ENCODE assay signal across 8 cellular contexts in genomic region chr6:135498178-135498841, GRCh38. TPM values are rescaled to one million over a fixed set of nuclear protein-coding genes. Genes with fewer than 3 reads are reported as not detected.
DNase-seq lines count a peak whose midpoint lies in the region; ATAC-seq and TF ChIP-seq lines count a peak whose summit lies in the region.

No MANE protein-coding gene starts in this region.

- H3K79me2 ChIP-seq in DND-41 (ENCODE audit: insufficient read depth, low read length) = no peaks in the 10 kb centered on the region; the same call in 1 of the 2 replicates

- DNase-seq in DND-41 (peak; percentile 59), HCEC 1CT (peak; percentile 91), NCI-H1105 treated with DMSO at 0.1 percent for 48 hours (lab: John Stamatoyannopoulos, UW) (peak; percentile 81), T-helper 22 cell (ENCODE audit: low read depth) (peak; percentile 56), astrocyte of the hippocampus (ENCODE audit: low read depth, low spot score) (peak; percentile 89), gastrocnemius medialis (peak; percentile 78 to 80), cortex of kidney (lab: John Stamatoyannopoulos, UW) (no peak)

- peak overlapping the region; percentile 80 for H3K4me2 ChIP-seq in DND-41 (ENCODE audit: insufficient read depth, low read length)

- H2AFZ ChIP-seq in DND-41 (ENCODE audit: low read depth, low read length) = peak overlapping the region; percentile 73

- peak overlapping the region; percentile 62 for H3K27ac ChIP-seq in DND-41 (ENCODE audit: low read length)
- peak overlapping the region; percentile 92 to 97 (median 96) for H3K27ac ChIP-seq in gastrocnemius medialis

- H3K9me3 ChIP-seq in DND-41 (ENCODE audit: insufficient read depth, low read length, severe bottlenecking) = no peaks in the 10 kb centered on the region
- no peaks in the 10 kb centered on the region for H3K9me3 ChIP-seq in gastrocnemius medialis

- no peaks in the 10 kb centered on the region for H3K27me3 ChIP-seq in DND-41 (ENCODE audit: insufficient read depth, low read length, poor library complexity)
- no peaks in the 10 kb centered on the region for H3K27me3 ChIP-seq in gastrocnemius medialis

- H3K9ac ChIP-seq in DND-41 (ENCODE audit: low read depth, low read length) = peak overlapping the region; percentile 66

- no peaks in the 10 kb centered on the region for H4K20me1 ChIP-seq in DND-41 (ENCODE audit: insufficient read depth, low read length)

- H3K4me3 ChIP-seq in DND-41 (ENCODE audit: low read depth in 1 of 2, low read length in 2 of 2) (peak overlapping the region; percentile 37 to 89), iPS-11a (ENCODE audit: low read depth, low read length) (peak overlapping the region; percentile 73), gastrocnemius medialis (peak overlapping the region; percentile 89 to 99 (median 94))

- intact Hi-C loops in gastrocnemius medialis (cut with DNase I; ENCODE audit: low total_unique reads) = loop anchor here (5.0 to 10.0 kb wide), 3 partner anchors 424 to 596 kb away; partner anchors contain the start of gene HBS1L

- in situ Hi-C loops in gastrocnemius medialis (cut with MboI; ENCODE audit: low sequenced_read_pairs in 4 of 4) = no loop called here

- H3K36me3 ChIP-seq in DND-41 (ENCODE audit: insufficient read depth, low read length) = no peaks in the 10 kb centered on the region; the same call in 1 of the 2 replicates
- no peaks in the 10 kb centered on the region for H3K36me3 ChIP-seq in gastrocnemius medialis

- ATAC-seq in DND-41 (ENCODE audit: insufficient read depth, low read depth) (peak; percentile 53), gastrocnemius medialis (peak; percentile 92 to 95)

- TF ChIP-seq CTCF in DND-41 (IDR thresholded peaks at IDR 0.05; ENCODE audit: borderline replicate concordance, extremely low read depth, low read length, poor library complexity, severe bottlenecking) (no peak), gastrocnemius medialis (IDR thresholded peaks at IDR 0.05 in 4 of 5, conservative IDR thresholded peaks at IDR 0.05 in 1 of 5) (no peak)

- TF ChIP-seq POLR2A in gastrocnemius medialis (IDR thresholded peaks at IDR 0.05) = no peak

- H3K4me1 ChIP-seq in DND-41 (ENCODE audit: insufficient read depth, low read length) (peaks cover 24% of the 10 kb centered on the region), gastrocnemius medialis (peaks cover 15 to 28% of the 10 kb centered on the region in 2 donors)

RNA-seq across cellular contexts. Expression of gene AHI1, which starts 0.8 kb away (rescaled TPM):
- total RNA-seq in gastrocnemius medialis = 10 to 100 TPM in 2 of 4 donors, 1 to 10 TPM in 2; 3.5 to 16.8 (median 8.2) TPM
